Comparison of ENCODE assay signal across 8 cellular contexts in genomic region chr2:109613922-109614714, GRCh38. TPM values are rescaled to one million over a fixed set of nuclear protein-coding genes. Genes with fewer than 3 reads are reported as not detected.
DNase-seq lines count a peak whose midpoint lies in the region; ATAC-seq and TF ChIP-seq lines count a peak whose summit lies in the region.

TSS of gene SEPTIN10 (minus strand) at chr2:109613966. CDS start at chr2:109613827, 139 bp downstream.
TSS of gene SOWAHC (plus strand) at chr2:109614364. CDS start at chr2:109614490, 126 bp downstream.

- H3K4me1 Mint-ChIP-seq in activated T-helper 1 cell treated with anti-CD3 and anti-CD28 coated beads, Interleukin-12 subunit alpha, Interleukin-12 subunit beta, Interleukin-2, Interleukin-4 antibody, amounts not matched to agents 30 ng/mL and 10 ng/mL and 1 ng/mL, durations not matched to agents 14 hours and 24 hours and 36 hours (ENCODE audit: low read depth) = peaks cover 8% of the 10 kb centered on the region

- intact Hi-C loops in PC-9 (cut with micrococcal nuclease; ENCODE audit: unreplicated experiment) = loop anchor here (1.0 to 2.0 kb wide), 2 partner anchors 67 to 85 kb away; no protein-coding TSS in a partner anchor
- intact Hi-C loops in activated T-helper 1 cell treated with anti-CD3 and anti-CD28 coated beads, Interleukin-12 subunit alpha, Interleukin-12 subunit beta, Interleukin-2, Interleukin-4 antibody, amounts not matched to agents 30 ng/mL and 10 ng/mL and 1 ng/mL, durations not matched to agents 14 hours and 24 hours and 36 hours (cut with micrococcal nuclease) = loop anchor here (1.0 to 5.0 kb wide), 3 partner anchors 482 to 1165 kb away; partner anchors contain the start of genes GCC2 and NPHP1

- H3F3A ChIP-seq in PC-9 (ENCODE audit: insufficient read depth, low read depth) = 0 out of 2 replicates have a peak, but pooled peaks cover 7% of the 10 kb centered on the region

- H3K27me3 Mint-ChIP-seq in activated T-helper 1 cell treated with anti-CD3 and anti-CD28 coated beads, Interleukin-12 subunit alpha, Interleukin-12 subunit beta, Interleukin-2, Interleukin-4 antibody, amounts not matched to agents 30 ng/mL and 10 ng/mL and 1 ng/mL, durations not matched to agents 14 hours and 24 hours and 36 hours (ENCODE audit: insufficient read depth) = peaks cover 64% of the 10 kb centered on the region

- 0 out of 2 replicates have a peak, but pooled peaks cover 3% of the 10 kb centered on the region for H3K9me3 ChIP-seq in PC-9 (ENCODE audit: insufficient read depth, low read depth)

- peak within 1 kb of the TSS; percentile 84 for H3K4me2 ChIP-seq in PC-9

- H3K9me3 Mint-ChIP-seq in activated T-helper 1 cell treated with anti-CD3 and anti-CD28 coated beads, Interleukin-12 subunit alpha, Interleukin-12 subunit beta, Interleukin-2, Interleukin-4 antibody, amounts not matched to agents 30 ng/mL and 10 ng/mL and 1 ng/mL, durations not matched to agents 14 hours and 24 hours and 36 hours = no peaks in the 10 kb centered on the region

- peaks cover 85% of the 10 kb centered on the region for H3K79me2 ChIP-seq in PC-9 (ENCODE audit: low read depth)

- H3K36me3 ChIP-seq in PC-9 (ENCODE audit: low read depth) = 0 out of 2 replicates have a peak, but pooled peaks cover 4% of the 10 kb centered on the region

- no peaks in the 10 kb centered on the region for H3K36me3 Mint-ChIP-seq in activated T-helper 1 cell treated with anti-CD3 and anti-CD28 coated beads, Interleukin-12 subunit alpha, Interleukin-12 subunit beta, Interleukin-2, Interleukin-4 antibody, amounts not matched to agents 30 ng/mL and 10 ng/mL and 1 ng/mL, durations not matched to agents 14 hours and 24 hours and 36 hours (ENCODE audit: low read depth)

- POLR2A ChIA-PET in PC-9 (lab: Charles Lee; ENCODE audit: unreplicated experiment) = interaction anchor here (0.5 to 1.6 kb wide), 14 partner anchors 9 to 1075 kb away, joined by 3 to 29 read pairs (median 5); partner anchors contain the start of gene RANBP2

- peak within 1 kb of the TSS; percentile 80 for H3K4me3 Mint-ChIP-seq in activated T-helper 1 cell treated with anti-CD3 and anti-CD28 coated beads, Interleukin-12 subunit alpha, Interleukin-12 subunit beta, Interleukin-2, Interleukin-4 antibody, amounts not matched to agents 30 ng/mL and 10 ng/mL and 1 ng/mL, durations not matched to agents 14 hours and 24 hours and 36 hours

- no peaks in the 10 kb centered on the region for H3K9me2 ChIP-seq in PC-9 (ENCODE audit: insufficient read depth)

- peak within 1 kb of the TSS; percentile 75 for H3K27ac Mint-ChIP-seq in activated T-helper 1 cell treated with anti-CD3 and anti-CD28 coated beads, Interleukin-12 subunit alpha, Interleukin-12 subunit beta, Interleukin-2, Interleukin-4 antibody, amounts not matched to agents 30 ng/mL and 10 ng/mL and 1 ng/mL, durations not matched to agents 14 hours and 24 hours and 36 hours

- H2AFZ ChIP-seq in PC-9 = peak within 1 kb of the TSS; percentile 73

- CTCF ChIA-PET in PC-9 (lab: Charles Lee) = interaction anchor here (1.4 kb wide), 1 partner anchor 9 kb away, joined by 3 read pairs; no protein-coding TSS in a partner anchor

- H3K4me1 ChIP-seq in PC-9 (replicated peaks; ENCODE audit: insufficient read depth) = peaks cover 57% of the 10 kb centered on the region

- peak within 1 kb of the TSS; percentile 55 for H3K27ac ChIP-seq in PC-9

- DNase-seq in AG09319 (ENCODE audit: extremely low read depth, low read depth) (peak; percentile 99), GM19240 (ENCODE audit: insufficient read length, low spot score) (peak; percentile 57), PC-9 (peak; percentile 92 to 97), fibroblast of gingiva (ENCODE audit: low read depth) (peak; percentile 100), myocyte (ENCODE audit: low read depth) (peak; percentile 97)
- DNase-seq in activated T-helper 1 cell treated with anti-CD3 and anti-CD28 coated beads, Interleukin-12 subunit alpha, Interleukin-12 subunit beta, Interleukin-2, Interleukin-4 antibody, amounts not matched to agents 30 ng/mL and 10 ng/mL and 1 ng/mL, durations not matched to agents 14 hours and 24 hours and 36 hours (ENCODE audit: low spot score) = peak; percentile 72
- peak; percentile 43 to 53 for DNase-seq in stimulated activated CD8-positive, alpha-beta memory T cell treated with anti-CD3 and anti-CD28 coated beads, Interleukin-7, amount 100 ng/mL, for 1 hour (ENCODE audit: low read depth in 2 of 2)

- peaks cover 11% of the 10 kb centered on the region for H4K20me1 ChIP-seq in PC-9 (ENCODE audit: insufficient read depth)

- peak; percentile 58 for ATAC-seq in HG03558 (IDR thresholded peaks at IDR 0.05; ENCODE audit: extremely low read depth, unreplicated experiment)

- no TSS peak for BruUV-seq in PC-9 (replicated peaks; lab: Mats Ljungman, UMichigan)

- peak within 1 kb of the TSS; percentile 82 for H3K4me3 ChIP-seq in PC-9

- no peaks in the 10 kb centered on the region for H3K27me3 ChIP-seq in PC-9 (ENCODE audit: insufficient read depth, low read depth)

- no peak for TF ChIP-seq CTCF in AG09319 (IDR thresholded peaks at IDR 0.05; ENCODE audit: low read depth, low read length)
- no peak for TF ChIP-seq CTCF in PC-9 (conservative IDR thresholded peaks at IDR 0.05)

RNA-seq across cellular contexts. Expression of gene SEPTIN10, which starts in this region (rescaled TPM):
- total RNA-seq in PC-9 (2021) (112 and 119 TPM in 2 replicates), myocyte (33.8 and 34.2 TPM in 2 replicates)
- total RNA-seq in activated T-helper 1 cell treated with anti-CD3 and anti-CD28 coated beads, Interleukin-12 subunit alpha, Interleukin-12 subunit beta, Interleukin-2, Interleukin-4 antibody, amounts not matched to agents 30 ng/mL and 10 ng/mL and 1 ng/mL, durations not matched to agents 14 hours and 24 hours and 36 hours = 0.13 and 0.66 TPM in 2 replicates
- polyA plus RNA-seq in myocyte (2012) = 26.5 TPM

RNA-seq across cellular contexts. Expression of gene SOWAHC, which starts in this region (rescaled TPM):
- total RNA-seq in PC-9 (2021) (12.8 and 14.3 TPM in 2 replicates), myocyte (3.2 and 3.9 TPM in 2 replicates)
- total RNA-seq in activated T-helper 1 cell treated with anti-CD3 and anti-CD28 coated beads, Interleukin-12 subunit alpha, Interleukin-12 subunit beta, Interleukin-2, Interleukin-4 antibody, amounts not matched to agents 30 ng/mL and 10 ng/mL and 1 ng/mL, durations not matched to agents 14 hours and 24 hours and 36 hours = 0.24 and 0.31 TPM in 2 replicates
- 3.9 TPM for polyA plus RNA-seq in myocyte (2012)

Comparison
In these comparisons a context has a peak if more than half of its experiments do, and no peak if none do; other contexts are left out.
1. Peak in every context shown above with its lines: DNase-seq, ATAC-seq, H3K4me3 ChIP-seq and H3K27ac ChIP-seq.
2. RNA of gene SEPTIN10 (total RNA-seq): 112 to 119 TPM in PC-9 and 33.8 to 34.2 TPM in myocyte; 0.13 to 0.66 TPM in activated T-helper 1 cell treated with anti-CD3 and anti-CD28 coated beads, Interleukin-12 subunit alpha, Interleukin-12 subunit beta, Interleukin-2, Interleukin-4 antibody, amounts not matched to agents 30 ng/mL and 10 ng/mL and 1 ng/mL, durations not matched to agents 14 hours and 24 hours and 36 hours; every median in the first group is over 10 times any median in the second.
3. Peak in DNase-seq in activated T-helper 1 cell treated with anti-CD3 and anti-CD28 coated beads, Interleukin-12 subunit alpha, Interleukin-12 subunit beta, Interleukin-2, Interleukin-4 antibody, amounts not matched to agents 30 ng/mL and 10 ng/mL and 1 ng/mL, durations not matched to agents 14 hours and 24 hours and 36 hours; RNA of the genes that start here not detected or under 1 TPM.
4. DNase-seq: peak in every context shown above with its lines; median percentile 100 in fibroblast of gingiva; 99 in AG09319; 97 in myocyte; 94 in PC-9; 72 in activated T-helper 1 cell treated with anti-CD3 and anti-CD28 coated beads, Interleukin-12 subunit alpha, Interleukin-12 subunit beta, Interleukin-2, Interleukin-4 antibody, amounts not matched to agents 30 ng/mL and 10 ng/mL and 1 ng/mL, durations not matched to agents 14 hours and 24 hours and 36 hours; 57 in GM19240; 48 in stimulated activated CD8-positive, alpha-beta memory T cell treated with anti-CD3 and anti-CD28 coated beads, Interleukin-7, amount 100 ng/mL, for 1 hour.